ENCODE assay signal across 10 cellular contexts in the genomic region with DNA sequence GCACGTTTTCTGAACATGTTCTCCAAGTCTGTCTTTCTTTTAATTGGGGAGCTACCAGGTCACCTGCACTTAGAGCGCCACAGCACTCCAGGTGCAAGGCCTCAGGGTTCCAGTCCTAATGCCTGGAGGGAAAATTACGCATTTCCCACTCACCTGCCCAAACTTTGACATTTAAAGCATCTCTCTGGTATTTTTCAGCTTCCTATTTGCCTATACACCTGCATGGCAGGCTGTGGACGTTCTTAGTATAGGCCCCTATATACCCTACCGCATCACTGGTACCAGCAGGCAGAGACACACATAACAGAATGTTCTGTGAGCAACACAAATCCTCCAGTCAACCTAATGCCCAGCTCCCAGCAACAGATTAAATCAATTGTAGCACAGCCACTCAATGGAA.
A peak's percentile ranks its signal among the peaks of the same experiment; 100 is the strongest.
DNase-seq lines count a peak whose midpoint lies in the region; ATAC-seq and TF ChIP-seq lines count a peak whose summit lies in the region.
"Had no signal": no experiment of that assay in that cellular context is flagged by ENCODE, and none has a peak within 500 bp of the region (broad histone marks: within the 10 kb centered on the region; RNA-seq: fewer than 3 reads in every experiment).

No MANE protein-coding gene starts in this region.

- no peak overlapping the region for H3K27ac Mint-ChIP-seq in activated T-helper 17 cell treated with anti-CD3 and anti-CD28 coated beads, Interleukin-2, amount 50 U/mL, for 72 hours
- peak overlapping the region in 5 of 9 donors; percentile 21 to 97 (median 90) for H3K27ac Mint-ChIP-seq in naive thymus-derived CD4-positive, alpha-beta T cell

- peaks cover 4% of the 10 kb centered on the region for H3K9me3 Mint-ChIP-seq in activated T-helper 17 cell treated with anti-CD3 and anti-CD28 coated beads, Interleukin-2, amount 50 U/mL, for 72 hours
- peaks cover 4 to 31% (median 5%) of the 10 kb centered on the region in 11 donors for H3K9me3 Mint-ChIP-seq in naive thymus-derived CD4-positive, alpha-beta T cell

- peak overlapping the region; percentile 77; the same call in 1 of the 2 replicates for H3K9ac ChIP-seq in KMS-11

- H3K9me3 ChIP-seq in naive thymus-derived CD4-positive, alpha-beta T cell (ENCODE audit: control insufficient read depth in 2 of 3, low read length in 3 of 3) = peaks cover 0 to 2% (median 0%) of the 10 kb centered on the region in 3 experiments
- peaks cover 2 to 14% (median 7%) of the 10 kb centered on the region in 4 donors for H3K9me3 ChIP-seq in upper lobe of left lung

- no peak for TF ChIP-seq EP300 in upper lobe of left lung (IDR thresholded peaks at IDR 0.05)

- H3K36me3 Mint-ChIP-seq in activated T-helper 17 cell treated with anti-CD3 and anti-CD28 coated beads, Interleukin-2, amount 50 U/mL, for 72 hours (ENCODE audit: low read depth) = peaks cover 19% of the 10 kb centered on the region
- H3K36me3 Mint-ChIP-seq in naive thymus-derived CD4-positive, alpha-beta T cell = peaks cover 0 to 4% (median 2%) of the 10 kb centered on the region in 5 donors

- no peaks in the 10 kb centered on the region for H4K20me1 ChIP-seq in KMS-11 (ENCODE audit: insufficient read depth)

- no peaks in the 10 kb centered on the region for H3K27me3 Mint-ChIP-seq in activated T-helper 17 cell treated with anti-CD3 and anti-CD28 coated beads, Interleukin-2, amount 50 U/mL, for 72 hours
- H3K27me3 Mint-ChIP-seq in naive thymus-derived CD4-positive, alpha-beta T cell = peaks cover 0 to 3% (median 0%) of the 10 kb centered on the region in 5 donors

- H2AFZ ChIP-seq in KMS-11 (ENCODE audit: low read depth) = peak overlapping the region; percentile 20; the same call in 1 of the 2 replicates

- intact Hi-C loops in naive thymus-derived CD4-positive, alpha-beta T cell (cut with micrococcal nuclease) = loop anchor here (2.0 to 10.0 kb wide), 3 partner anchors 36 to 214 kb away; a partner anchor contains a TSS

- TF ChIP-seq POLR2A in upper lobe of left lung (IDR thresholded peaks at IDR 0.05) = no peak

- DNase-seq in COLO668 (lab: John Stamatoyannopoulos, UW; ENCODE audit: unreplicated experiment) (peak; percentile 15), upper lobe of left lung (no peak), NCI-H510A (lab: John Stamatoyannopoulos, UW) (no peak)
- DNase-seq in naive thymus-derived CD4-positive, alpha-beta T cell = no peak
- DNase-seq in stimulated activated CD4-positive, alpha-beta T cell treated with anti-CD3 and anti-CD28 coated beads, Interleukin-1b, Interleukin-23, amount 100 ng/mL, for 48 hours = no peak
- DNase-seq: activated effector memory CD4-positive, alpha-beta T cell treated with anti-CD3 and anti-CD28 coated beads, Interleukin-2, amount 50 U/mL, for 16 hours; retina had no signal

- ATAC-seq in activated T-helper 17 cell treated with anti-CD3 and anti-CD28 coated beads, Interleukin-2, amount 50 U/mL, for 72 hours (replicated peaks) = no peak
- no peak for ATAC-seq in naive thymus-derived CD4-positive, alpha-beta T cell
- no peak for ATAC-seq in upper lobe of left lung (ENCODE audit: low FRiP score in 2 of 2)
- ATAC-seq in HG02678 (IDR thresholded peaks at IDR 0.05; ENCODE audit: unreplicated experiment) = no peak

- CTCF ChIA-PET in naive thymus-derived CD4-positive, alpha-beta T cell (lab: Charles Lee) = no interaction called here

- H3K4me1 Mint-ChIP-seq in activated T-helper 17 cell treated with anti-CD3 and anti-CD28 coated beads, Interleukin-2, amount 50 U/mL, for 72 hours = peaks cover 4% of the 10 kb centered on the region
- peaks cover 2 to 32% (median 19%) of the 10 kb centered on the region in 7 donors for H3K4me1 Mint-ChIP-seq in naive thymus-derived CD4-positive, alpha-beta T cell

- H3K79me2 ChIP-seq in KMS-11 (ENCODE audit: insufficient read depth, low read depth) = no peaks in the 10 kb centered on the region

- WGBS in upper lobe of left lung, 2 donors = 87 to 88% methylated on average over 5 of the region's 5 CpGs

- H3K4me3 Mint-ChIP-seq in activated T-helper 17 cell treated with anti-CD3 and anti-CD28 coated beads, Interleukin-2, amount 50 U/mL, for 72 hours = peak overlapping the region; percentile 91
- H3K4me3 Mint-ChIP-seq in naive thymus-derived CD4-positive, alpha-beta T cell = peak overlapping the region; percentile 55 to 96 (median 88)

- POLR2A ChIA-PET in naive thymus-derived CD4-positive, alpha-beta T cell (lab: Charles Lee) = interaction anchor here (1.0 kb wide), 1 partner anchor 22 kb away, joined by 3 read pairs; no protein-coding TSS in a partner anchor

- H3K4me3 ChIP-seq in KMS-11 (IDR thresholded peaks at IDR 0.05; ENCODE audit: insufficient read depth, low read depth, low read length) (no peak overlapping the region), upper lobe of left lung (peak overlapping the region in 1 of 4 donors; percentile 77)
- no peak overlapping the region for H3K4me3 ChIP-seq in naive thymus-derived CD4-positive, alpha-beta T cell (ENCODE audit: low read length)

- H3K27ac ChIP-seq in KMS-11 (no peak overlapping the region), upper lobe of left lung (no peak overlapping the region)
- no peak overlapping the region for H3K27ac ChIP-seq in naive thymus-derived CD4-positive, alpha-beta T cell (ENCODE audit: low read depth, low read length)

- H3K36me3 ChIP-seq in KMS-11 (ENCODE audit: insufficient read depth) (no peaks in the 10 kb centered on the region), upper lobe of left lung (no peaks in the 10 kb centered on the region)
- peaks cover 0 to 4% (median 0%) of the 10 kb centered on the region in 3 experiments for H3K36me3 ChIP-seq in naive thymus-derived CD4-positive, alpha-beta T cell (ENCODE audit: control insufficient read depth in 2 of 3, insufficient read depth in 3 of 3, low read length in 3 of 3)

- TF ChIP-seq CTCF in KMS-11 (conservative IDR thresholded peaks at IDR 0.05; ENCODE audit: low read depth, low read length) (no peak), upper lobe of left lung (IDR thresholded peaks at IDR 0.05) (no peak)

- H3K4me1 ChIP-seq in KMS-11 (ENCODE audit: low read depth, poor library complexity, severe bottlenecking) (peaks cover 21% of the 10 kb centered on the region), upper lobe of left lung (peaks cover 15 to 21% (median 17%) of the 10 kb centered on the region in 4 donors)
- H3K4me1 ChIP-seq in naive thymus-derived CD4-positive, alpha-beta T cell (ENCODE audit: control insufficient read depth in 2 of 2, insufficient read depth in 2 of 2, low read length in 2 of 2) = peaks cover 0 to 3% of the 10 kb centered on the region in 2 donors

- H3K27me3 ChIP-seq in KMS-11 (ENCODE audit: insufficient read depth, low read depth) (no peaks in the 10 kb centered on the region), upper lobe of left lung (no peaks in the 10 kb centered on the region)
- no peaks in the 10 kb centered on the region for H3K27me3 ChIP-seq in naive thymus-derived CD4-positive, alpha-beta T cell (ENCODE audit: control insufficient read depth in 2 of 2, insufficient read depth in 2 of 2, low read length in 2 of 2)

- peak overlapping the region; percentile 95 for H3K4me2 ChIP-seq in KMS-11
